15 cellular contexts compared by ENCODE assay signal in genomic region chr5:154474267-154474956, GRCh38. TPM values are rescaled to one million over a fixed set of nuclear protein-coding genes. Genes with fewer than 3 reads are reported as not detected.
DNase-seq lines count a peak whose midpoint lies in the region; ATAC-seq lines count a peak whose summit lies in the region.
"Had no signal": no experiment of that assay in that cellular context is flagged by ENCODE, and none has a peak within 500 bp of the region (broad histone marks: within the 10 kb centered on the region; RNA-seq: fewer than 3 reads in every experiment).

No MANE protein-coding gene starts in this region.

- H3K9me3 Mint-ChIP-seq in activated naive CD4-positive, alpha-beta T cell treated with anti-CD3 and anti-CD28 coated beads, Interleukin-2, amount 10 ng/mL, durations not matched to agents 7 days and 5 days, result no peaks in the 10 kb centered on the region
- no peaks in the 10 kb centered on the region for H3K9me3 Mint-ChIP-seq in activated CD8-positive, alpha-beta T cell treated with anti-CD3 and anti-CD28 coated beads, Interleukin-2, amount 10 ng/mL, durations not matched to agents 7 days and 5 days (ENCODE audit: insufficient read depth)
- peaks cover 3% of the 10 kb centered on the region for H3K9me3 Mint-ChIP-seq in memory B cell
- H3K9me3 Mint-ChIP-seq in stimulated activated memory B cell treated with anti-CD40 and anti-IgM and Interleukin-4, amounts not matched to agents 10 μg/mL and 1 μg/mL and 100 μg/mL, for 72 hours, result peaks cover 4% of the 10 kb centered on the region

- POLR2A ChIA-PET in activated CD8-positive, alpha-beta T cell treated with anti-CD3 and anti-CD28 coated beads, Interleukin-2, amount 10 ng/mL, durations not matched to agents 7 days and 5 days (lab: Charles Lee), result interaction anchor here (0.5 kb wide), 1 partner anchor 184 kb away, joined by 3 read pairs; no protein-coding TSS in a partner anchor

- H3K36me3 Mint-ChIP-seq in activated naive CD4-positive, alpha-beta T cell treated with anti-CD3 and anti-CD28 coated beads, Interleukin-2, amount 10 ng/mL, durations not matched to agents 7 days and 5 days, result no peaks in the 10 kb centered on the region
- peaks cover under 1% of the 10 kb centered on the region for H3K36me3 Mint-ChIP-seq in activated CD8-positive, alpha-beta T cell treated with anti-CD3 and anti-CD28 coated beads, Interleukin-2, amount 10 ng/mL, durations not matched to agents 7 days and 5 days (ENCODE audit: low read depth)
- H3K36me3 Mint-ChIP-seq in memory B cell, result peaks cover 3% of the 10 kb centered on the region
- peaks cover 5% of the 10 kb centered on the region for H3K36me3 Mint-ChIP-seq in stimulated activated memory B cell treated with anti-CD40 and anti-IgM and Interleukin-4, amounts not matched to agents 10 μg/mL and 1 μg/mL and 100 μg/mL, for 72 hours

- CTCF ChIA-PET in activated naive CD4-positive, alpha-beta T cell treated with anti-CD3 and anti-CD28 coated beads, Interleukin-2, amount 10 ng/mL, durations not matched to agents 7 days and 5 days (lab: Charles Lee), result no interaction called here
- CTCF ChIA-PET in activated CD8-positive, alpha-beta T cell treated with anti-CD3 and anti-CD28 coated beads, Interleukin-2, amount 10 ng/mL, durations not matched to agents 7 days and 5 days (lab: Charles Lee), result no interaction called here

- H3K4me3 Mint-ChIP-seq in activated naive CD4-positive, alpha-beta T cell treated with anti-CD3 and anti-CD28 coated beads, Interleukin-2, amount 10 ng/mL, durations not matched to agents 7 days and 5 days, result peak overlapping the region; percentile 27
- H3K4me3 Mint-ChIP-seq in activated CD8-positive, alpha-beta T cell treated with anti-CD3 and anti-CD28 coated beads, Interleukin-2, amount 10 ng/mL, durations not matched to agents 7 days and 5 days, result peak overlapping the region; percentile 9
- no peak overlapping the region for H3K4me3 Mint-ChIP-seq in memory B cell
- no peak overlapping the region for H3K4me3 Mint-ChIP-seq in stimulated activated memory B cell treated with anti-CD40 and anti-IgM and Interleukin-4, amounts not matched to agents 10 μg/mL and 1 μg/mL and 100 μg/mL, for 72 hours

- ATAC-seq in activated CD8-positive, alpha-beta T cell treated with anti-CD3 and anti-CD28 coated beads, Interleukin-2, amount 10 ng/mL, durations not matched to agents 7 days and 5 days, result no peak
- ATAC-seq in memory B cell (ENCODE audit: low read depth), result no peak
- ATAC-seq in stimulated activated memory B cell treated with anti-CD40 and anti-IgM and Interleukin-4, amounts not matched to agents 10 μg/mL and 1 μg/mL and 100 μg/mL, for 72 hours, result no peak
- ATAC-seq: gastrocnemius medialis had no signal

- no peak for DNase-seq in activated naive CD4-positive, alpha-beta T cell treated with anti-CD3 and anti-CD28 coated beads, Interleukin-2, amount 10 ng/mL, durations not matched to agents 7 days and 5 days
- no peak for DNase-seq in activated naive CD4-positive, alpha-beta T cell treated with anti-CD3 and anti-CD28 coated beads, Interleukin-2, amount 50 U/mL, for 16 hours
- no peak for DNase-seq in activated CD8-positive, alpha-beta T cell treated with anti-CD3 and anti-CD28 coated beads, Interleukin-2, amount 10 ng/mL, durations not matched to agents 7 days and 5 days
- DNase-seq in memory B cell (ENCODE audit: low spot score in 2 of 2) (no peak), posterior cingulate gyrus (no peak), NCI-H524 treated with DMSO at 0.1 percent for 48 hours (lab: John Stamatoyannopoulos, UW) (no peak), Ammon's horn (ENCODE audit: low spot score) (no peak)
- DNase-seq: gastrocnemius medialis, Karpas-422, kidney glomerular epithelial cell, NCI-H1694, NCI-H82, Right ventricle myocardium superior had no signal

- peaks cover 38% of the 10 kb centered on the region for H3K4me1 Mint-ChIP-seq in activated naive CD4-positive, alpha-beta T cell treated with anti-CD3 and anti-CD28 coated beads, Interleukin-2, amount 10 ng/mL, durations not matched to agents 7 days and 5 days
- peaks cover 30% of the 10 kb centered on the region for H3K4me1 Mint-ChIP-seq in activated CD8-positive, alpha-beta T cell treated with anti-CD3 and anti-CD28 coated beads, Interleukin-2, amount 10 ng/mL, durations not matched to agents 7 days and 5 days (ENCODE audit: low read depth)
- H3K4me1 Mint-ChIP-seq in memory B cell, result peaks cover 23% of the 10 kb centered on the region
- H3K4me1 Mint-ChIP-seq in stimulated activated memory B cell treated with anti-CD40 and anti-IgM and Interleukin-4, amounts not matched to agents 10 μg/mL and 1 μg/mL and 100 μg/mL, for 72 hours, result peaks cover 46% of the 10 kb centered on the region

- H3K27ac Mint-ChIP-seq in activated naive CD4-positive, alpha-beta T cell treated with anti-CD3 and anti-CD28 coated beads, Interleukin-2, amount 10 ng/mL, durations not matched to agents 7 days and 5 days, result peak overlapping the region; percentile 64
- H3K27ac Mint-ChIP-seq in activated CD8-positive, alpha-beta T cell treated with anti-CD3 and anti-CD28 coated beads, Interleukin-2, amount 10 ng/mL, durations not matched to agents 7 days and 5 days, result no peak overlapping the region
- peak overlapping the region; percentile 49 for H3K27ac Mint-ChIP-seq in memory B cell
- peak overlapping the region; percentile 8 for H3K27ac Mint-ChIP-seq in stimulated activated memory B cell treated with anti-CD40 and anti-IgM and Interleukin-4, amounts not matched to agents 10 μg/mL and 1 μg/mL and 100 μg/mL, for 72 hours

- H3K27me3 Mint-ChIP-seq in activated naive CD4-positive, alpha-beta T cell treated with anti-CD3 and anti-CD28 coated beads, Interleukin-2, amount 10 ng/mL, durations not matched to agents 7 days and 5 days, result peaks cover 94% of the 10 kb centered on the region
- peaks cover 80% of the 10 kb centered on the region for H3K27me3 Mint-ChIP-seq in activated CD8-positive, alpha-beta T cell treated with anti-CD3 and anti-CD28 coated beads, Interleukin-2, amount 10 ng/mL, durations not matched to agents 7 days and 5 days (ENCODE audit: low read depth)
- H3K27me3 Mint-ChIP-seq in memory B cell, result peaks cover 28% of the 10 kb centered on the region
- peaks cover 91% of the 10 kb centered on the region for H3K27me3 Mint-ChIP-seq in stimulated activated memory B cell treated with anti-CD40 and anti-IgM and Interleukin-4, amounts not matched to agents 10 μg/mL and 1 μg/mL and 100 μg/mL, for 72 hours

- intact Hi-C loops in posterior cingulate gyrus (cut with DNase I), result no loop called here

RNA-seq across cellular contexts. Expression of gene HAND1, which starts 3.6 kb away (rescaled TPM):
- total RNA-seq in activated CD8-positive, alpha-beta T cell treated with anti-CD3 and anti-CD28 coated beads, Interleukin-2, amount 10 ng/mL, durations not matched to agents 7 days and 5 days, result not detected
- total RNA-seq: gastrocnemius medialis, H4 had no signal

RNA-seq across cellular contexts. Expression of gene SAP30L, which starts 28.6 kb away (rescaled TPM):
- 10 to 100 TPM; 40.0 to 40.4 TPM for total RNA-seq in activated CD8-positive, alpha-beta T cell treated with anti-CD3 and anti-CD28 coated beads, Interleukin-2, amount 10 ng/mL, durations not matched to agents 7 days and 5 days

Comparison
In these comparisons a context has a peak if more than half of its experiments do, and no peak if none do; other contexts are left out.
1. H3K4me3 Mint-ChIP-seq: peak in activated naive CD4-positive, alpha-beta T cell treated with anti-CD3 and anti-CD28 coated beads, Interleukin-2, amount 10 ng/mL, durations not matched to agents 7 days and 5 days (single experiment) and activated CD8-positive, alpha-beta T cell treated with anti-CD3 and anti-CD28 coated beads, Interleukin-2, amount 10 ng/mL, durations not matched to agents 7 days and 5 days (single experiment); none in memory B cell (single experiment) and stimulated activated memory B cell treated with anti-CD40 and anti-IgM and Interleukin-4, amounts not matched to agents 10 μg/mL and 1 μg/mL and 100 μg/mL, for 72 hours (single experiment).